Comparison of ENCODE assay signal across 10 cellular contexts in the genomic region with DNA sequence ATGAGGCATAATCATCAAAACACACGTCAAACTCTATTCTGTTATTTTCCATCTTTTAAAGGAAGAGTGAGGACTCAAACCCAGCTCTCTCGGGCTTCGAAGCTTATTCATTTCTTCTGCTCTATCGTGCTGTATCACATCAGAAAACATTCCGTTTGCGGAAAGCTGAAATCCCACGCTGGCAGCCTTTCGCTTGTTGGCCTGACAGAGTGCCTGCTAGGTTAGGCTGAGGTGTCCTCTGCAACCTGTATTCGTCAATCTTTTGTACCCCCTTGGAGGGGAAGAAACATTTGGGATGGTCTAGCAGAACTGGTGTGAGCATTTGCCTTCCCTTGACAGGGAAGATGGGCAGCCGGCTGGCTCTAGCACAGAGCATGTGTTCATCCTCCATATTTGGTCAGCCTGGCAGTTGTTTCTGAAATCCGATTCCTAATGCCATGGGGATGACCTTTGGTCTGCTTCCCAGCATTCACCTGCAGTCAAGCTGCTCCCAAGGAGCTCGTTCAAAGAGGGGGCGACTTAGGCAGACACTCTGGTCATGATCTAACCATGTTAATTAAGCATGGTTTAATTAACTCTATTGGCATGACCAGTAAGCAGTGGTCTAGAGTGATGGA. TPM values are rescaled to one million over a fixed set of nuclear protein-coding genes. Genes with fewer than 3 reads are reported as not detected.
A peak's percentile ranks its signal among the peaks of the same experiment; 100 is the strongest.
DNase-seq lines count a peak whose midpoint lies in the region; ATAC-seq and TF ChIP-seq lines count a peak whose summit lies in the region.
"Had no signal": no experiment of that assay in that cellular context is flagged by ENCODE, and none has a peak within 500 bp of the region (broad histone marks: within the 10 kb centered on the region; RNA-seq: fewer than 3 reads in every experiment).

No MANE protein-coding gene starts in this region.

- no peak overlapping the region for H3K27ac Mint-ChIP-seq in activated CD4-positive, alpha-beta memory T cell treated with anti-CD3 and anti-CD28 coated beads, Interleukin-2, amount 10 ng/mL, durations not matched to agents 7 days and 5 days

- H3K9me3 ChIP-seq in parathyroid adenoma (ENCODE audit: control insufficient read depth, low read length) = no peaks in the 10 kb centered on the region
- H3K9me3 ChIP-seq: adrenal gland had no signal

- TF ChIP-seq CTCF in parathyroid adenoma (IDR thresholded peaks at IDR 0.05) = no peak

- H3K36me3 Mint-ChIP-seq in activated CD4-positive, alpha-beta memory T cell treated with anti-CD3 and anti-CD28 coated beads, Interleukin-2, amount 10 ng/mL, durations not matched to agents 7 days and 5 days (ENCODE audit: low read depth) = no peaks in the 10 kb centered on the region

- H3K4me3 Mint-ChIP-seq in activated CD4-positive, alpha-beta memory T cell treated with anti-CD3 and anti-CD28 coated beads, Interleukin-2, amount 10 ng/mL, durations not matched to agents 7 days and 5 days = no peak overlapping the region

- no peak for TF ChIP-seq POLR2A in erythroblast (IDR thresholded peaks at IDR 0.05; ENCODE audit: low read length)

- no peak overlapping the region for H3K4me3 ChIP-seq in parathyroid adenoma (ENCODE audit: low read depth, low read length)
- H3K4me3 ChIP-seq: adrenal gland had no signal

- CTCF ChIA-PET in activated CD4-positive, alpha-beta memory T cell treated with anti-CD3 and anti-CD28 coated beads, Interleukin-2, amount 10 ng/mL, durations not matched to agents 7 days and 5 days (lab: Charles Lee) = no interaction called here

- H3K79me2 ChIP-seq in parathyroid adenoma = no peaks in the 10 kb centered on the region

- peak; percentile 64 for ATAC-seq in Right ventricle myocardium inferior
- no peak for ATAC-seq in GM21786 (IDR thresholded peaks at IDR 0.05; ENCODE audit: unreplicated experiment)

- no peak overlapping the region for H3K4me2 ChIP-seq in parathyroid adenoma (ENCODE audit: low read length)

- no peaks in the 10 kb centered on the region for H3K4me1 Mint-ChIP-seq in activated CD4-positive, alpha-beta memory T cell treated with anti-CD3 and anti-CD28 coated beads, Interleukin-2, amount 10 ng/mL, durations not matched to agents 7 days and 5 days

- POLR2A ChIA-PET in activated CD4-positive, alpha-beta memory T cell treated with anti-CD3 and anti-CD28 coated beads, Interleukin-2, amount 10 ng/mL, durations not matched to agents 7 days and 5 days (lab: Charles Lee) = no interaction called here

- H3K36me3 ChIP-seq in parathyroid adenoma (ENCODE audit: control insufficient read depth, insufficient read depth, low read length) = no peaks in the 10 kb centered on the region
- H3K36me3 ChIP-seq: adrenal gland had no signal

- H3K27ac ChIP-seq in parathyroid adenoma = no peak overlapping the region
- H3K27ac ChIP-seq: adrenal gland had no signal

- no peak overlapping the region for H3K9ac ChIP-seq in parathyroid adenoma

- H2AFZ ChIP-seq in parathyroid adenoma = peak overlapping the region; percentile 60

- intact Hi-C loops in Right ventricle myocardium inferior (cut with DNase I) = loop anchor here (2.0 kb wide), 1 partner anchor 49 kb away; no protein-coding TSS in a partner anchor

- DNase-seq in Daoy (ENCODE audit: low read depth) (peak; percentile 46), NCI-H69 (lab: John Stamatoyannopoulos, UW) (peak; percentile 75), Right ventricle myocardium inferior (ENCODE audit: missing footprints) (no peak), erythroblast (lab: John Stamatoyannopoulos, UW) (no peak), NCI-H1694 (lab: John Stamatoyannopoulos, UW) (no peak)
- no peak for DNase-seq in activated CD4-positive, alpha-beta memory T cell treated with anti-CD3 and anti-CD28 coated beads, Interleukin-2, amount 10 ng/mL, durations not matched to agents 7 days and 5 days
- DNase-seq: adrenal gland had no signal

- peaks cover 9% of the 10 kb centered on the region for H3K4me1 ChIP-seq in parathyroid adenoma
- H3K4me1 ChIP-seq: adrenal gland had no signal

- no peaks in the 10 kb centered on the region for H3K9me3 Mint-ChIP-seq in activated CD4-positive, alpha-beta memory T cell treated with anti-CD3 and anti-CD28 coated beads, Interleukin-2, amount 10 ng/mL, durations not matched to agents 7 days and 5 days

- no peaks in the 10 kb centered on the region for H3K27me3 Mint-ChIP-seq in activated CD4-positive, alpha-beta memory T cell treated with anti-CD3 and anti-CD28 coated beads, Interleukin-2, amount 10 ng/mL, durations not matched to agents 7 days and 5 days

- no peaks in the 10 kb centered on the region for H3K27me3 ChIP-seq in parathyroid adenoma (ENCODE audit: control insufficient read depth, insufficient read depth, low read length)
- H3K27me3 ChIP-seq: adrenal gland had no signal

RNA-seq across cellular contexts. Expression of a gene that starts 55.2 kb away (rescaled TPM):
- total RNA-seq in Daoy (2014; rRNA removed; shearing (Covaris generic)) = 10.1 and 15.7 TPM in 2 replicates
- total RNA-seq in Right ventricle myocardium inferior = 341 TPM
- total RNA-seq in activated CD4-positive, alpha-beta memory T cell treated with anti-CD3 and anti-CD28 coated beads, Interleukin-2, amount 10 ng/mL, durations not matched to agents 7 days and 5 days = not detected
- total RNA-seq: T-helper 1 cell treated with Interleukin-12 subunit alpha and Interleukin-12 subunit beta and Interleukin-4 antibody, amounts not matched to agents 30 ng/mL and 1 ng/mL, for 36 hours had no signal

Comparison
In these comparisons a context has a peak if more than half of its experiments do, and no peak if none do; other contexts are left out.
1. DNase-seq: peak in Daoy (single experiment) and NCI-H69 (single experiment); none in Right ventricle myocardium inferior (single experiment), erythroblast (0 of 2), NCI-H1694 (single experiment) and activated CD4-positive, alpha-beta memory T cell treated with anti-CD3 and anti-CD28 coated beads, Interleukin-2, amount 10 ng/mL, durations not matched to agents 7 days and 5 days (single experiment).
2. RNA of a gene that starts 55.2 kb away (total RNA-seq): 341 TPM in Right ventricle myocardium inferior (single experiment); 10.1 to 15.7 TPM in Daoy and not detected in activated CD4-positive, alpha-beta memory T cell treated with anti-CD3 and anti-CD28 coated beads, Interleukin-2, amount 10 ng/mL, durations not matched to agents 7 days and 5 days; every median in the first group is over 10 times any median in the second.